21 cellular contexts compared by ENCODE assay signal in the genomic region with DNA sequence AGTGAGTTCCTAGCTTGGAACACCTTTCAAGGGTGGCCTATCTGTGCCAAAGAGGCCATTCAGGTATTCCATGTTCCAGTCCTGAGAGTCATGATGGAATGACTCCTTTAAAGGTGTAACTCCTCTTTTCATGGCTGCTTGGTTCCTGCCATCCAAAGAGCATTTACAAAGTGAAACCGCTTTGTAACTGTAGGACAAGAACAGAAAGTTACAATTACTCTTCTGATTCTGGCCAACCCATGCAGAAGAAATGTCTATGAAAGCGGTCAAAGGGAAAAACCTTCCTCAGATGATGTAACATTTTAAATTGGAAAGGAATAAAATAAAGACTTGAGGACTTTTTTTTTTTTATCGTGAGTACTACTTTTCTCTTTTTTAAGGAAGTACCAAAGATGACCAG. TPM values are rescaled to one million over a fixed set of nuclear protein-coding genes. Genes with fewer than 3 reads are reported as not detected.
DNase-seq lines count a peak whose midpoint lies in the region; ATAC-seq and TF ChIP-seq lines count a peak whose summit lies in the region.
"Had no signal": no experiment of that assay in that cellular context is flagged by ENCODE, and none has a peak within 500 bp of the region (broad histone marks: within the 10 kb centered on the region; RNA-seq: fewer than 3 reads in every experiment).

No MANE protein-coding gene starts in this region.

- no peaks in the 10 kb centered on the region for H3K9me3 ChIP-seq in spleen
- H3K9me3 ChIP-seq: body of pancreas, left ventricle myocardium inferior, Peyer's patch had no signal

- H3K4me3 ChIP-seq in spleen, result no peak overlapping the region
- H3K4me3 ChIP-seq: body of pancreas, left ventricle myocardium inferior, Peyer's patch had no signal

- H3K27ac ChIP-seq in spleen, result peak overlapping the region in 6 of 8 donors; percentile 28 to 68 (median 56)
- H3K27ac ChIP-seq: body of pancreas, left ventricle myocardium inferior, Peyer's patch had no signal

- DNase-seq in OCI-M1 (lab: John Stamatoyannopoulos, UW), result peak; percentile 56
- no peak for DNase-seq in spleen
- DNase-seq in NCI-H2081 (lab: John Stamatoyannopoulos, UW), result no peak
- no peak for DNase-seq in cardiac septum (ENCODE audit: low spot score)
- DNase-seq: activated CD4-positive, alpha-beta T cell treated with anti-CD3 and anti-CD28 coated beads, Interleukin-2, amount 50 U/mL, for 4 hours; activated T-cell treated with anti-CD3 and anti-CD28 coated beads, Interleukin-2, amount 50 U/mL, for 24 hours; body of pancreas; C1 segment of cervical spinal cord; dermis blood vessel endothelial cell; DMS 273 treated with DMSO at 0.1 percent for 48 hours; erythroblast; left ventricle myocardium inferior; MM.1S; NCI-H187 treated with DMSO at 0.1 percent for 48 hours; Peyer's patch; stimulated activated naive CD4-positive, alpha-beta T cell treated with Interleukin-2 at 50 U/mL for 16 hours; trophoblast cell had no signal

- intact Hi-C loops in spleen (cut with DNase I; ENCODE audit: low total_unique reads) (no loop called here), cardiac septum (cut with DNase I) (no loop called here)

- peaks cover 0 to 9% (median 0%) of the 10 kb centered on the region in 7 donors for H3K27me3 ChIP-seq in spleen (replicated peaks in 1 of 7)
- H3K27me3 ChIP-seq: body of pancreas, Peyer's patch had no signal

- TF ChIP-seq CTCF in spleen (IDR thresholded peaks at IDR 0.05 in 8 of 11, conservative IDR thresholded peaks at IDR 0.05 in 3 of 11), result no peak

- no peak for TF ChIP-seq POLR2A in spleen (IDR thresholded peaks at IDR 0.05)

- H3K36me3 ChIP-seq in spleen, result no peaks in the 10 kb centered on the region
- H3K36me3 ChIP-seq: left ventricle myocardium inferior, Peyer's patch had no signal

- H3K4me1 ChIP-seq in spleen, result peaks cover 0 to 24% (median 2%) of the 10 kb centered on the region in 6 donors
- H3K4me1 ChIP-seq: body of pancreas, left ventricle myocardium inferior, Peyer's patch had no signal

- peak; percentile 43 for ATAC-seq in GM18909 (IDR thresholded peaks at IDR 0.05; ENCODE audit: poor library complexity, unreplicated experiment)
- peak; percentile 62 for ATAC-seq in HG02870 (IDR thresholded peaks at IDR 0.05; ENCODE audit: unreplicated experiment)
- ATAC-seq in HG03469 (IDR thresholded peaks at IDR 0.05; ENCODE audit: unreplicated experiment), result no peak
- ATAC-seq: body of pancreas had no signal

- 53 to 69% (median 64%) methylated on average over 3 of the region's 3 CpGs for WGBS in spleen, 5 donors

RNA-seq across cellular contexts. Expression of a gene that starts 12.9 kb away (rescaled TPM):
- total RNA-seq in spleen (10 to 100 TPM; 34.5 to 88.5 (median 48.0) TPM), cardiac septum (11.4 TPM)
- polyA plus RNA-seq in spleen, result 10 to 100 TPM; 10.1 to 18.2 (median 18.0) TPM

RNA-seq across cellular contexts. Expression of a gene that starts 56.6 kb away (rescaled TPM):
- total RNA-seq in spleen (10 to 100 TPM; 14.0 to 27.7 (median 21.9) TPM), cardiac septum (0.51 TPM)
- 10 to 100 TPM in 2 of 3 donors, 1 to 10 TPM in 1; 9.4 to 12.6 (median 10.9) TPM for polyA plus RNA-seq in spleen
- total RNA-seq: myocyte had no signal
